Comparison of ENCODE assay signal across 9 cellular contexts in the genomic region with DNA sequence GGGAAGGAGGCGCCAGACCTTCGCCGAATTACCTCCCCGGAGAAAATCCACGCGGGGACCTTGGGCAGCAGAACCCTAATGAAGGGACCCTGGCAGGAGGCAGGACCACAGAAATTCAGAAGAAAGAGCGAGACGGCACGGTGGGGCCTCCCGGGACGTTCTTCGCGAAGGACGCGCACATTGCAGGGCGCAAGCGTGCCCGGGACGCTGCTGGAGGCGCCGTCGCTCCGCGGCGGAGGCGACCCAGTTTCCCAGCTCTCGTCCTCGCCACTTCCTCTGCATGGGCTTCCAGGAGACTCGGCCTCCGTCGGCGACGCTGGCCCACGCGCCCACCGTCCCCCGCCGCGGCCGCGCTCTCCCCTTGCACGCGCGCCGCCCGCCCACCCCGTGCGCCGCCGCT. TPM values are rescaled to one million over a fixed set of nuclear protein-coding genes. Genes with fewer than 3 reads are reported as not detected.
A peak's percentile ranks its signal among the peaks of the same experiment; 100 is the strongest.
DNase-seq lines count a peak whose midpoint lies in the region; ATAC-seq and TF ChIP-seq lines count a peak whose summit lies in the region.
"Had no signal": no experiment of that assay in that cellular context is flagged by ENCODE, and none has a peak within 500 bp of the region (broad histone marks: within the 10 kb centered on the region; RNA-seq: fewer than 3 reads in every experiment).

No MANE protein-coding gene starts in this region.

- no peak overlapping the region for H2BK12ac ChIP-seq in trophoblast cell (ENCODE audit: low read length)

- H3K4me2 ChIP-seq in trophoblast cell (ENCODE audit: low read length): peak overlapping the region; percentile 57

- H3K4me3 ChIP-seq in trophoblast cell (ENCODE audit: low read depth, low read length): no peak overlapping the region

- H3K4me1 ChIP-seq in foreskin keratinocyte (no peaks in the 10 kb centered on the region), trophoblast cell (ENCODE audit: control insufficient read depth in 1 of 2, insufficient read depth in 2 of 2, low read length in 2 of 2) (peaks cover 12 to 15% of the 10 kb centered on the region in 2 experiments)

- peak in 9 of 10 experiments; percentile 6 to 40 (median 11) for DNase-seq in CD4-positive, alpha-beta T cell
- DNase-seq in activated CD4-positive, alpha-beta memory T cell treated with anti-CD3 and anti-CD28 coated beads, Interleukin-2, amount 10 ng/mL, durations not matched to agents 7 days and 5 days: peak; percentile 37
- DNase-seq in foreskin keratinocyte (no peak), trophoblast cell (no peak), SIG-M5 treated with dmso at 0.1 percent for 504 hours (lab: John Stamatoyannopoulos, UW; ENCODE audit: unreplicated experiment) (no peak), medulla oblongata (ENCODE audit: extremely low spot score) (no peak), NCI-H446 (lab: John Stamatoyannopoulos, UW) (no peak), DMS114 treated with DMSO at 0.1 percent for 48 hours (lab: John Stamatoyannopoulos, UW; ENCODE audit: unreplicated experiment) (no peak)

- H2BK5ac ChIP-seq in trophoblast cell (ENCODE audit: low read depth, low read length, poor library complexity): no peak overlapping the region

- peak overlapping the region; percentile 28 for H4K8ac ChIP-seq in trophoblast cell (ENCODE audit: low read depth, low read length)

- no peaks in the 10 kb centered on the region for H3K36me3 Mint-ChIP-seq in CD4-positive, alpha-beta T cell (ENCODE audit: low read depth)
- no peaks in the 10 kb centered on the region for H3K36me3 Mint-ChIP-seq in activated CD4-positive, alpha-beta memory T cell treated with anti-CD3 and anti-CD28 coated beads, Interleukin-2, amount 10 ng/mL, durations not matched to agents 7 days and 5 days (ENCODE audit: low read depth)

- H3K23ac ChIP-seq in trophoblast cell (ENCODE audit: low read length): no peak overlapping the region

- H3K27me3 ChIP-seq in CD4-positive, alpha-beta T cell (ENCODE audit: control insufficient read depth, insufficient read depth, low read length): no peaks in the 10 kb centered on the region
- H3K27me3 ChIP-seq in foreskin keratinocyte (peaks cover 18% of the 10 kb centered on the region), trophoblast cell (ENCODE audit: insufficient read depth, low read length) (peaks cover 3% of the 10 kb centered on the region)

- peak overlapping the region; percentile 5 for H2AFZ ChIP-seq in trophoblast cell (ENCODE audit: insufficient read depth, low read length, poor library complexity)

- H3K9me3 ChIP-seq in CD4-positive, alpha-beta T cell (ENCODE audit: control insufficient read depth, low read length): no peaks in the 10 kb centered on the region
- H3K9me3 ChIP-seq in trophoblast cell (ENCODE audit: insufficient read depth, low read depth, low read length): peaks cover 2% of the 10 kb centered on the region

- H3K79me2 ChIP-seq in trophoblast cell (ENCODE audit: control insufficient read depth, insufficient read depth, low read length, poor library complexity): no peaks in the 10 kb centered on the region

- intact Hi-C loops in CD4-positive, alpha-beta T cell (cut with DNase I, micrococcal nuclease): no loop called here

- H3K79me1 ChIP-seq in trophoblast cell (ENCODE audit: low read length): peaks cover 6% of the 10 kb centered on the region

- peak; percentile 52 for ATAC-seq in CD4-positive, alpha-beta T cell (ENCODE audit: poor library complexity)
- ATAC-seq in foreskin keratinocyte: no peak

- no peak overlapping the region for H4K12ac ChIP-seq in trophoblast cell (ENCODE audit: low read depth, low read length)

- WGBS in trophoblast cell (ENCODE audit: extremely low coverage, insufficient coverage, insufficient read length): no CpG with 5 or more reads among the region's 50 CpGs

- H3K9me3 Mint-ChIP-seq in CD4-positive, alpha-beta T cell: no peaks in the 10 kb centered on the region
- H3K9me3 Mint-ChIP-seq in activated CD4-positive, alpha-beta memory T cell treated with anti-CD3 and anti-CD28 coated beads, Interleukin-2, amount 10 ng/mL, durations not matched to agents 7 days and 5 days: no peaks in the 10 kb centered on the region

- no peak overlapping the region for H3K4me3 Mint-ChIP-seq in CD4-positive, alpha-beta T cell
- peak overlapping the region; percentile 43 for H3K4me3 Mint-ChIP-seq in activated CD4-positive, alpha-beta memory T cell treated with anti-CD3 and anti-CD28 coated beads, Interleukin-2, amount 10 ng/mL, durations not matched to agents 7 days and 5 days

- H4K91ac ChIP-seq in trophoblast cell (ENCODE audit: low read depth, low read length): no peak overlapping the region

- no peak overlapping the region for H3K9ac ChIP-seq in trophoblast cell (ENCODE audit: low read length)

- peak; percentile 21 for TF ChIP-seq CTCF in CD4-positive, alpha-beta T cell (IDR thresholded peaks at IDR 0.05)
- peak; percentile 30 for TF ChIP-seq CTCF in foreskin keratinocyte (conservative IDR thresholded peaks at IDR 0.05)

- H3K4me1 Mint-ChIP-seq in CD4-positive, alpha-beta T cell (ENCODE audit: low read depth): peaks cover 12% of the 10 kb centered on the region
- H3K4me1 Mint-ChIP-seq in activated CD4-positive, alpha-beta memory T cell treated with anti-CD3 and anti-CD28 coated beads, Interleukin-2, amount 10 ng/mL, durations not matched to agents 7 days and 5 days: peaks cover 8% of the 10 kb centered on the region

- no peak overlapping the region for H3K27ac Mint-ChIP-seq in CD4-positive, alpha-beta T cell
- H3K27ac Mint-ChIP-seq in activated CD4-positive, alpha-beta memory T cell treated with anti-CD3 and anti-CD28 coated beads, Interleukin-2, amount 10 ng/mL, durations not matched to agents 7 days and 5 days: no peak overlapping the region

- H3K36me3 ChIP-seq in trophoblast cell (ENCODE audit: control insufficient read depth in 1 of 2, insufficient read depth in 2 of 2, low read length in 2 of 2): no peaks in the 10 kb centered on the region

- peak overlapping the region; percentile 4 for H2BK120ac ChIP-seq in trophoblast cell (ENCODE audit: insufficient read depth, low read length, poor library complexity)

- H2AK5ac ChIP-seq in trophoblast cell (ENCODE audit: low read length): no peak overlapping the region

- H3K27me3 Mint-ChIP-seq in CD4-positive, alpha-beta T cell: no peaks in the 10 kb centered on the region
- peaks cover 13% of the 10 kb centered on the region for H3K27me3 Mint-ChIP-seq in activated CD4-positive, alpha-beta memory T cell treated with anti-CD3 and anti-CD28 coated beads, Interleukin-2, amount 10 ng/mL, durations not matched to agents 7 days and 5 days

- H3K18ac ChIP-seq in trophoblast cell (ENCODE audit: low read length): peak overlapping the region; percentile 7

- no peak overlapping the region for H3K27ac ChIP-seq in CD4-positive, alpha-beta T cell (ENCODE audit: low read depth, low read length)
- H3K27ac ChIP-seq in foreskin keratinocyte (no peak overlapping the region), trophoblast cell (ENCODE audit: low read depth, low read length) (no peak overlapping the region)
- H3K27ac ChIP-seq: HL-60 had no signal

- peak overlapping the region; percentile 2 for H3K14ac ChIP-seq in trophoblast cell (ENCODE audit: low read length)

- no peak overlapping the region for H3K4ac ChIP-seq in trophoblast cell (ENCODE audit: low read depth, low read length)

- CTCF ChIA-PET in CD4-positive, alpha-beta T cell (lab: Charles Lee): no interaction called here
- CTCF ChIA-PET in activated CD4-positive, alpha-beta memory T cell treated with anti-CD3 and anti-CD28 coated beads, Interleukin-2, amount 10 ng/mL, durations not matched to agents 7 days and 5 days (lab: Charles Lee): no interaction called here

- POLR2A ChIA-PET in CD4-positive, alpha-beta T cell (lab: Charles Lee): no interaction called here
- POLR2A ChIA-PET in activated CD4-positive, alpha-beta memory T cell treated with anti-CD3 and anti-CD28 coated beads, Interleukin-2, amount 10 ng/mL, durations not matched to agents 7 days and 5 days (lab: Charles Lee): interaction anchor here (0.7 kb wide), 1 partner anchor 56 kb away, joined by 3 read pairs; no protein-coding TSS in a partner anchor

RNA-seq across cellular contexts. Expression of a gene that starts 31.9 kb away (rescaled TPM):
- 10 to 100 TPM; 30.0 to 31.0 TPM for total RNA-seq in CD4-positive, alpha-beta T cell
- total RNA-seq in activated CD4-positive, alpha-beta memory T cell treated with anti-CD3 and anti-CD28 coated beads, Interleukin-2, amount 10 ng/mL, durations not matched to agents 7 days and 5 days: 100 to 1,000 TPM; 145 to 148 TPM
- 49.9 and 57.4 TPM in 2 replicates for total RNA-seq in foreskin keratinocyte
- polyA plus RNA-seq in foreskin keratinocyte: 27.2 and 29.4 TPM in 2 replicates
- 49.5 and 54.4 TPM in 2 replicates for polyA plus RNA-seq in trophoblast cell (2013)

Comparison
In these comparisons a context has a peak if more than half of its experiments do, and no peak if none do; other contexts are left out.
1. DNase-seq: peak in CD4-positive, alpha-beta T cell (9 of 10) and activated CD4-positive, alpha-beta memory T cell treated with anti-CD3 and anti-CD28 coated beads, Interleukin-2, amount 10 ng/mL, durations not matched to agents 7 days and 5 days (single experiment); none in foreskin keratinocyte (0 of 2), trophoblast cell (0 of 2), SIG-M5 treated with dmso at 0.1 percent for 504 hours (single experiment), medulla oblongata (single experiment), NCI-H446 (0 of 2) and DMS114 treated with DMSO at 0.1 percent for 48 hours (single experiment).